ENCODE assay signal across 1 cellular context in genomic region chr10:24456319-24456718, GRCh38.
TF ChIP-seq lines count a peak whose summit lies in the region.

No MANE protein-coding gene starts in this region.

TF ChIP-seq in HepG2, 621 proteins besides CTCF, POLR2A, EP300 and RAD21 (continued from another document):
- TF ChIP-seq ZXDC (CRISPR knock-in tag; IDR thresholded peaks at IDR 0.05), result no peak
- TF ChIP-seq CENPT (CRISPR knock-in tag; IDR thresholded peaks at IDR 0.05; ENCODE audit: low read depth), result no peak
- TF ChIP-seq DNMT1 (CRISPR knock-in tag; IDR thresholded peaks at IDR 0.05), result no peak
- no peak for TF ChIP-seq PCBP2 (optimal IDR thresholded peaks at IDR 0.05; ENCODE audit: low read depth, low read length, poor library complexity, severe bottlenecking)
- TF ChIP-seq GMEB2 (CRISPR knock-in tag; IDR thresholded peaks at IDR 0.05; ENCODE audit: low read depth), result no peak
- no peak for TF ChIP-seq ZBTB44 (CRISPR knock-in tag; IDR thresholded peaks at IDR 0.05)
- no peak for TF ChIP-seq KAT8 (CRISPR knock-in tag; IDR thresholded peaks at IDR 0.05)
- no peak for TF ChIP-seq SAFB2 (CRISPR knock-in tag; IDR thresholded peaks at IDR 0.05; ENCODE audit: borderline replicate concordance, low read depth)
- no peak for TF ChIP-seq ZNF367 (CRISPR knock-in tag; IDR thresholded peaks at IDR 0.05; ENCODE audit: borderline replicate concordance)
